ENCODE assay signal across 1 cellular context in genomic region chr11:60634151-60634550, GRCh38.
TF ChIP-seq lines count a peak whose summit lies in the region.

No MANE protein-coding gene starts in this region.

TF ChIP-seq in GM12878, 131 proteins besides CTCF, POLR2A, EP300 and RAD21 (continued from another document):
- no peak for TF ChIP-seq NR2C2 (IDR thresholded peaks at IDR 0.05; ENCODE audit: borderline replicate concordance, control insufficient read depth, insufficient read length, low read depth)
- no peak for TF ChIP-seq NFYA (IDR thresholded peaks at IDR 0.05; ENCODE audit: borderline replicate concordance, low read depth, low read length)
- TF ChIP-seq MAX (IDR thresholded peaks at IDR 0.05; ENCODE audit: low read depth, low read length): no peak
- no peak for TF ChIP-seq CHD4 (IDR thresholded peaks at IDR 0.05)
- TF ChIP-seq POU2F2 (IDR thresholded peaks at IDR 0.05; ENCODE audit: borderline replicate concordance, low read depth, low read length): no peak
- TF ChIP-seq EGR1 (IDR thresholded peaks at IDR 0.05; ENCODE audit: borderline replicate concordance in 1 of 2, low read depth in 2 of 2, low read length in 2 of 2): no peak
- TF ChIP-seq GATAD2B (conservative IDR thresholded peaks at IDR 0.05; ENCODE audit: low read depth): no peak
- no peak for TF ChIP-seq WRNIP1 (IDR thresholded peaks at IDR 0.05; ENCODE audit: borderline replicate concordance, low read depth, low read length)
- TF ChIP-seq ZNF592 (IDR thresholded peaks at IDR 0.05): no peak
- no peak for TF ChIP-seq E2F4 (IDR thresholded peaks at IDR 0.05; ENCODE audit: low read depth, low read length)
- TF ChIP-seq ZNF274 (IDR thresholded peaks at IDR 0.05; ENCODE audit: insufficient read depth, insufficient read length): no peak
- no peak for TF ChIP-seq SREBF2 (IDR thresholded peaks at IDR 0.05; ENCODE audit: low read length)
- TF ChIP-seq ZNF384 (IDR thresholded peaks at IDR 0.05; ENCODE audit: borderline replicate concordance, low read depth, low read length): peak; percentile 50; the same call in 1 of the 2 replicates
